In the genomic region with DNA sequence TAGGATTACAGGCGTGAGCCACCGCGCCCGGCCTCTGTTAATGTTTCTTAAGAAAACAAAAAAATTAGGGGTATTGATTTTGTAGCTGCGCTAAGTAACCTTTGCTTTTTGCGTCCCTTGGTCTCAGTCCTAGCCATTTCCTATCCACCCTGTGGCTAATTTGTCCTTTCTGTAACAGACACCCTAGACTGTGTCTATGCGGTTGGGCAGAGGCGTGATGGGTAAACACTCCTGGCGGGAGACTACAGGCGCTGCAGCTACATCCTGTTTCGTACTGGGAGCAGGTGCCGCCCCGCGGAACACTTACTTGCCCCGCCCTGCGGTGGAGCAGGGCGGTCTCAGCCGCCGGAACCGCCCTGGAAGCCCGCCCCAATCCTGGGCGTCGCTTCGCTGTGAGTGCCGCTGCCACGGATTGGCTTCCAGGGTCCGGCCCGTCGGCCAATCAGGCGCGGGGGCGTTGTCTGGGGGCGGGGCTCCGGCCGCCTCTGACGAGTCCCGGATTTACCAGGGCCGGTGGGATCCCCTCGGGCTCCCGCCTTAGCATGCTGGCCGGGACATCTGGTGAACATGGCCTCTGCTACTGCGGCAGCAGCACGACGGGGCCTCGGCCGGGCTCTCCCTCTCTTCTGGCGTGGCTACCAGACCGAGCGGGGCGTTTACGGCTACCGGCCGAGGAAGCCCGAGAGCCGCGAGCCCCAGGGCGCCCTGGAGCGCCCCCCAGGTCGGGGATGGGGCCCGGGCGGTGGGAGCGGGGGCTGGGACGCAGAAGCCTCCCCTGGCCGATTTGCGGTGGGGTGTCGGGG, we compare ENCODE assay signal across 8 cellular contexts. TPM values are rescaled to one million over a fixed set of nuclear protein-coding genes. Genes with fewer than 3 reads are reported as not detected.
DNase-seq lines count a peak whose midpoint lies in the region; ATAC-seq and TF ChIP-seq lines count a peak whose summit lies in the region.

A gene with protein sequence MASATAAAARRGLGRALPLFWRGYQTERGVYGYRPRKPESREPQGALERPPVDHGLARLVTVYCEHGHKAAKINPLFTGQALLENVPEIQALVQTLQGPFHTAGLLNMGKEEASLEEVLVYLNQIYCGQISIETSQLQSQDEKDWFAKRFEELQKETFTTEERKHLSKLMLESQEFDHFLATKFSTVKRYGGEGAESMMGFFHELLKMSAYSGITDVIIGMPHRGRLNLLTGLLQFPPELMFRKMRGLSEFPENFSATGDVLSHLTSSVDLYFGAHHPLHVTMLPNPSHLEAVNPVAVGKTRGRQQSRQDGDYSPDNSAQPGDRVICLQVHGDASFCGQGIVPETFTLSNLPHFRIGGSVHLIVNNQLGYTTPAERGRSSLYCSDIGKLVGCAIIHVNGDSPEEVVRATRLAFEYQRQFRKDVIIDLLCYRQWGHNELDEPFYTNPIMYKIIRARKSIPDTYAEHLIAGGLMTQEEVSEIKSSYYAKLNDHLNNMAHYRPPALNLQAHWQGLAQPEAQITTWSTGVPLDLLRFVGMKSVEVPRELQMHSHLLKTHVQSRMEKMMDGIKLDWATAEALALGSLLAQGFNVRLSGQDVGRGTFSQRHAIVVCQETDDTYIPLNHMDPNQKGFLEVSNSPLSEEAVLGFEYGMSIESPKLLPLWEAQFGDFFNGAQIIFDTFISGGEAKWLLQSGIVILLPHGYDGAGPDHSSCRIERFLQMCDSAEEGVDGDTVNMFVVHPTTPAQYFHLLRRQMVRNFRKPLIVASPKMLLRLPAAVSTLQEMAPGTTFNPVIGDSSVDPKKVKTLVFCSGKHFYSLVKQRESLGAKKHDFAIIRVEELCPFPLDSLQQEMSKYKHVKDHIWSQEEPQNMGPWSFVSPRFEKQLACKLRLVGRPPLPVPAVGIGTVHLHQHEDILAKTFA (plus strand): TSS at position 488 of the 803 bp plus-strand sequence. CDS start 80 bp downstream, at position 568.

- no peaks in the 10 kb centered on the region; the same call in 1 of the 2 replicates for H3K36me3 ChIP-seq in Panc1 (ENCODE audit: control insufficient read depth, insufficient read depth, low read length)
- no peaks in the 10 kb centered on the region for H3K36me3 ChIP-seq in muscle layer of duodenum (ENCODE audit: control insufficient read depth in 1 of 2, insufficient read depth in 2 of 2, low read length in 2 of 2)

- in situ Hi-C loops in Panc1 (cut with HindIII; ENCODE audit: low pct_unique_long_range_greater_than_20kb, low sequenced_read_pairs), result no loop called here

- no peaks in the 10 kb centered on the region for H3K4me1 ChIP-seq in Panc1 (ENCODE audit: control insufficient read depth, insufficient read depth, low read length)
- peaks cover 0 to 13% of the 10 kb centered on the region in 2 donors for H3K4me1 ChIP-seq in muscle layer of duodenum (ENCODE audit: control insufficient read depth in 1 of 2, insufficient read depth in 2 of 2, low read length in 2 of 2)

- peak; percentile 95 for ATAC-seq in GM21723 (IDR thresholded peaks at IDR 0.05; ENCODE audit: unreplicated experiment)
- peak; percentile 99 for ATAC-seq in Panc1
- peak; percentile 99 for ATAC-seq in esophagus mucosa

- POLR2A ChIA-PET in Panc1 (lab: Charles Lee), result interaction anchor here (0.7 kb wide), 1 partner anchor 112 kb away, joined by 5 read pairs; no protein-coding TSS in a partner anchor

- H3K9me3 ChIP-seq in Panc1 (ENCODE audit: control insufficient read depth, insufficient read depth, low read depth, low read length) (no peaks in the 10 kb centered on the region), muscle layer of duodenum (ENCODE audit: control insufficient read depth in 1 of 2, low read length in 2 of 2) (no peaks in the 10 kb centered on the region)

- H3K4me3 ChIP-seq in Panc1 (ENCODE audit: low read depth in 2 of 2, low read length in 2 of 2) (peak within 1 kb of the TSS; percentile 74 to 76), muscle layer of duodenum (ENCODE audit: low read depth in 1 of 2, low read length in 2 of 2) (peak within 1 kb of the TSS; percentile 78 to 97)

- BruUV-seq in Panc1 (replicated peaks; lab: Mats Ljungman, UMichigan), result no TSS peak

- DNase-seq in DMS79 treated with DMSO at 0.1 percent for 48 hours (lab: John Stamatoyannopoulos, UW), result peak; percentile 82
- peak; percentile 97 for DNase-seq in KG1 (lab: John Stamatoyannopoulos, UW)
- peak; percentile 82 for DNase-seq in Panc1 (ENCODE audit: low read depth, low spot score)
- DNase-seq in activated T-cell treated with anti-CD3 and anti-CD28 coated beads, Interleukin-2, amount 50 U/mL, for 48 hours, result peak; percentile 99 to 100
- peak; percentile 95 to 98 for DNase-seq in stimulated activated CD8-positive, alpha-beta memory T cell treated with anti-CD3 and anti-CD28 coated beads, Interleukin-7, amount 100 ng/mL, for 4 hours (ENCODE audit: low read depth in 2 of 2)

- intact Hi-C loops in Panc1 (cut with micrococcal nuclease; ENCODE audit: unreplicated experiment), result no loop called here

- no peaks in the 10 kb centered on the region for H3K27me3 ChIP-seq in Panc1 (ENCODE audit: control insufficient read depth, insufficient read depth, low read length)
- no peaks in the 10 kb centered on the region for H3K27me3 ChIP-seq in muscle layer of duodenum (ENCODE audit: low read depth, low read length)

- H3K27ac ChIP-seq in Panc1 (ENCODE audit: low read length) (peak within 1 kb of the TSS; percentile 82), muscle layer of duodenum (ENCODE audit: low read length) (peak within 1 kb of the TSS; percentile 31)

- CTCF ChIA-PET in Panc1 (lab: Charles Lee), result interaction anchor here (0.6 to 0.7 kb wide), 2 partner anchors 140 to 330 kb away, joined by 4 to 8 read pairs; no protein-coding TSS in a partner anchor

- no peak for TF ChIP-seq CTCF in Panc1 (IDR thresholded peaks at IDR 0.05)

RNA-seq across cellular contexts. Expression of the gene that starts here (rescaled TPM):
- total RNA-seq in Panc1 (2021; ENCODE audit: unreplicated experiment) (15.8 TPM), esophagus mucosa (21.7 TPM)
- 13.5 TPM for polyA plus RNA-seq in Panc1 (2012; ENCODE audit: insufficient read length)

Comparison
In these comparisons a context has a peak if more than half of its experiments do, and no peak if none do; other contexts are left out.
1. Peak in every context shown above with its lines: DNase-seq, ATAC-seq, H3K4me3 ChIP-seq and H3K27ac ChIP-seq.